ENCODE assay signal across 8 cellular contexts in genomic region chr6:34465551-34466241, GRCh38. TPM values are rescaled to one million over a fixed set of nuclear protein-coding genes. Genes with fewer than 3 reads are reported as not detected.
DNase-seq lines count a peak whose midpoint lies in the region; ATAC-seq and TF ChIP-seq lines count a peak whose summit lies in the region.

Gene PACSIN1, plus strand, starts transcription at chr6:34466076. Its CDS starts 60,230 bp downstream, at chr6:34526306.

- H3K27ac ChIP-seq in GM23248 (no peak within 1 kb of the TSS), VCaP (peak within 1 kb of the TSS; percentile 82; the same call in 1 of the 2 replicates)

- WGBS in GM23248 (ENCODE audit: low coverage in 1 of 2, low lambda C conversion rate in 2 of 2, missing lambda C conversion rate in 2 of 2), 2 experiments = 2 to 6% methylated on average over 45 to 54 of the region's 65 CpGs

- DNase-seq in BE2C = peak; percentile 34
- DNase-seq in GM23248 = peak; percentile 27
- peak in 1 of 2 donors; percentile 22 for DNase-seq in foreskin fibroblast
- peak; percentile 34 for DNase-seq in progenitor cell of endocrine pancreas (ENCODE audit: low spot score, unreplicated experiment)
- no peak for DNase-seq in CD1c-positive myeloid dendritic cell (ENCODE audit: extremely low spot score)

- H3K4me3 Mint-ChIP-seq in progenitor cell of endocrine pancreas (ENCODE audit: low read depth) = peak within 1 kb of the TSS; percentile 75

- no peak for ATAC-seq in GM19324 (IDR thresholded peaks at IDR 0.05; ENCODE audit: low FRiP score, unreplicated experiment)
- no peak for ATAC-seq in HG03342 (IDR thresholded peaks at IDR 0.05; ENCODE audit: unreplicated experiment)

- H3K4me1 Mint-ChIP-seq in progenitor cell of endocrine pancreas (ENCODE audit: low read depth) = peaks cover 7% of the 10 kb centered on the region

- no peaks in the 10 kb centered on the region for H3K27me3 ChIP-seq in BE2C
- peaks cover 16% of the 10 kb centered on the region for H3K27me3 ChIP-seq in GM23248 (replicated peaks; ENCODE audit: insufficient read depth)

- peak within 1 kb of the TSS; percentile 51 for H3K4me2 ChIP-seq in GM23248 (ENCODE audit: unreplicated experiment)

- no peaks in the 10 kb centered on the region for H3K9me2 ChIP-seq in GM23248 (ENCODE audit: insufficient read depth)

- H3K4me3 ChIP-seq in BE2C (ENCODE audit: low read depth, low read length) = peak within 1 kb of the TSS; percentile 49
- peak within 1 kb of the TSS; percentile 61 for H3K4me3 ChIP-seq in GM23248
- H3K4me3 ChIP-seq in foreskin fibroblast (ENCODE audit: low read depth in 1 of 2, low read length in 2 of 2) = peak within 1 kb of the TSS; percentile 17 to 22

- H3K27me3 Mint-ChIP-seq in progenitor cell of endocrine pancreas = peaks cover 32% of the 10 kb centered on the region

- H4K20me1 ChIP-seq in GM23248 (ENCODE audit: insufficient read depth) = no peaks in the 10 kb centered on the region

- H3K9ac ChIP-seq in GM23248 = no peak within 1 kb of the TSS

- no peaks in the 10 kb centered on the region for H3F3A ChIP-seq in GM23248 (ENCODE audit: insufficient read depth)

- no peaks in the 10 kb centered on the region for H3K36me3 ChIP-seq in BE2C
- no peaks in the 10 kb centered on the region for H3K36me3 ChIP-seq in GM23248 (ENCODE audit: low read depth)

- H3K9me3 ChIP-seq in BE2C = no peaks in the 10 kb centered on the region
- no peaks in the 10 kb centered on the region for H3K9me3 ChIP-seq in GM23248 (ENCODE audit: low read depth)

- in situ Hi-C loops in GM23248 (cut with MboI) = no loop called here

- no peaks in the 10 kb centered on the region for H3K9me3 Mint-ChIP-seq in progenitor cell of endocrine pancreas (ENCODE audit: low read depth)

- TF ChIP-seq CTCF in BE2C (IDR thresholded peaks at IDR 0.05; ENCODE audit: low read depth, low read length) = no peak
- TF ChIP-seq CTCF in VCaP (conservative IDR thresholded peaks at IDR 0.05) = no peak
- TF ChIP-seq CTCF in foreskin fibroblast (IDR thresholded peaks at IDR 0.05; ENCODE audit: low read depth, low read length) = no peak
- no peak for TF ChIP-seq CTCF in progenitor cell of endocrine pancreas (IDR thresholded peaks at IDR 0.05; ENCODE audit: unreplicated experiment)

- H3K4me1 ChIP-seq in BE2C (peaks cover 4% of the 10 kb centered on the region; the same call in 1 of the 2 replicates), GM23248 (ENCODE audit: insufficient read depth) (no peaks in the 10 kb centered on the region)

- peak within 1 kb of the TSS; percentile 69 for H2AFZ ChIP-seq in GM23248

- no peak within 1 kb of the TSS for H3K27ac Mint-ChIP-seq in progenitor cell of endocrine pancreas

- no peaks in the 10 kb centered on the region for H3K79me2 ChIP-seq in GM23248 (ENCODE audit: insufficient read depth)

- H3K36me3 Mint-ChIP-seq in progenitor cell of endocrine pancreas (ENCODE audit: insufficient read depth) = no peaks in the 10 kb centered on the region

RNA-seq across cellular contexts. Expression of gene PACSIN1, which starts in this region (rescaled TPM):
- not detected for polyA plus RNA-seq in BE2C (2012; ENCODE audit: insufficient read depth, insufficient read length, low read depth)
- not detected in 2 replicates for total RNA-seq in GM23248 (2014; rRNA removed; shearing (Covaris generic))
- not detected in 2 replicates for polyA plus RNA-seq in GM23248 (2016; fragmentation: Nextera tagmentation; extraction: Ambion mirVana)
- 0.72 and 0.89 TPM in 2 replicates for total RNA-seq in progenitor cell of endocrine pancreas

Comparison
In these comparisons a context has a peak if more than half of its experiments do, and no peak if none do; other contexts are left out.
1. Peak in DNase-seq, H3K4me3 ChIP-seq and H3K4me2 ChIP-seq in GM23248; RNA of the gene not detected or under 1 TPM.
2. Peak in DNase-seq in progenitor cell of endocrine pancreas; RNA of the gene not detected or under 1 TPM.